In genomic region chr5:14108170-14108996, GRCh38 we compare ENCODE assay signal across 2 cellular contexts.
A peak's percentile ranks its signal among the peaks of the same experiment; 100 is the strongest.
TF ChIP-seq lines count a peak whose summit lies in the region.

No MANE protein-coding gene starts in this region.

TF ChIP-seq in HCT116, 20 proteins besides CTCF, POLR2A, EP300 and RAD21:
- TF ChIP-seq ATF3 (IDR thresholded peaks at IDR 0.05) (no peak), MAX (IDR thresholded peaks at IDR 0.05) (peak; percentile 80), SIN3A (IDR thresholded peaks at IDR 0.05; ENCODE audit: low read depth) (no peak), CBX3 (IDR thresholded peaks at IDR 0.05; ENCODE audit: low read depth) (no peak), REST (IDR thresholded peaks at IDR 0.05; ENCODE audit: low read depth) (no peak), TCF7L2 (IDR thresholded peaks at IDR 0.05; ENCODE audit: borderline replicate concordance, extremely low read depth, insufficient read depth, insufficient read length) (no peak), ELF1 (IDR thresholded peaks at IDR 0.05; ENCODE audit: borderline replicate concordance, low read depth) (no peak)
TF ChIP-seq in HCT116: peak in this region for 1.

TF ChIP-seq in H1, 55 proteins besides CTCF, POLR2A, EP300 and RAD21:
- TF ChIP-seq SRF (IDR thresholded peaks at IDR 0.05; ENCODE audit: low read depth, low read length) (no peak), SUZ12 (IDR thresholded peaks at IDR 0.05; ENCODE audit: low read length) (no peak), TCF12 (IDR thresholded peaks at IDR 0.05; ENCODE audit: low read depth, low read length) (no peak), ASH2L (IDR thresholded peaks at IDR 0.05; ENCODE audit: low read length) (peak; percentile 70), TBP (IDR thresholded peaks at IDR 0.05; ENCODE audit: low read depth, low read length) (no peak), E2F6 (IDR thresholded peaks at IDR 0.05) (peak; percentile 53; the same call in 1 of the 2 replicates), TAF1 (IDR thresholded peaks at IDR 0.05; ENCODE audit: low read depth, low read length) (peak; percentile 54; the same call in 1 of the 2 replicates), SAP30 (IDR thresholded peaks at IDR 0.05; ENCODE audit: insufficient read depth, insufficient replicate concordance, low read length) (no peak), MAX (IDR thresholded peaks at IDR 0.05) (peak; percentile 75)
TF ChIP-seq in H1: peak in this region for 4.
